ENCODE assay signal across 8 cellular contexts in genomic region chr3:53493997-53494791, GRCh38. TPM values are rescaled to one million over a fixed set of nuclear protein-coding genes. Genes with fewer than 3 reads are reported as not detected.
DNase-seq lines count a peak whose midpoint lies in the region; ATAC-seq and TF ChIP-seq lines count a peak whose summit lies in the region.

CACNA1D (plus strand) TSS chr3:53494611; CDS start chr3:53495167, 556 bp downstream.

- TF ChIP-seq CTCF in Peyer's patch (IDR thresholded peaks at IDR 0.05) = no peak
- TF ChIP-seq CTCF in endodermal cell (conservative IDR thresholded peaks at IDR 0.05) = peak; percentile 36
- no peak for TF ChIP-seq CTCF in uterus (IDR thresholded peaks at IDR 0.05)

- DNase-seq in activated T-cell treated with anti-CD3 and anti-CD28 coated beads, Interleukin-2, amount 50 U/mL, for 24 hours = peak; percentile 46
- DNase-seq in activated T-cell treated with anti-CD3 and anti-CD28 coated beads, Interleukin-2, amount 50 U/mL, for 1 hour = no peak
- DNase-seq in Peyer's patch = peak in 2 of 3 donors; percentile 81 to 87
- peak; percentile 93 for DNase-seq in endodermal cell
- DNase-seq in uterus = peak in 1 of 2 donors; percentile 21

- no peaks in the 10 kb centered on the region for H3K36me3 Mint-ChIP-seq in activated T-cell treated with anti-CD3 and anti-CD28 coated beads, Interleukin-2, amount 50 U/mL, for 24 hours (ENCODE audit: low read depth)
- no peaks in the 10 kb centered on the region for H3K36me3 Mint-ChIP-seq in endodermal cell (ENCODE audit: low read depth)

- peak within 1 kb of the TSS; percentile 35 to 87 (median 58) for H3K4me3 ChIP-seq in Peyer's patch
- peak within 1 kb of the TSS; percentile 71 for H3K4me3 ChIP-seq in endodermal cell (ENCODE audit: low read length)
- peak within 1 kb of the TSS; percentile 50 to 71 for H3K4me3 ChIP-seq in muscle layer of duodenum (ENCODE audit: low read depth in 1 of 2, low read length in 2 of 2)
- peak within 1 kb of the TSS; percentile 31 to 55 for H3K4me3 ChIP-seq in uterus

- H3K4me1 ChIP-seq in Peyer's patch (peaks cover 0 to 44% (median 12%) of the 10 kb centered on the region in 4 donors), endodermal cell (ENCODE audit: control insufficient read depth, insufficient read depth, low read length) (peaks cover 3% of the 10 kb centered on the region), muscle layer of duodenum (ENCODE audit: control insufficient read depth in 1 of 2, insufficient read depth in 2 of 2, low read length in 2 of 2) (peaks cover 0 to 41% of the 10 kb centered on the region in 2 donors), uterus (no peaks in the 10 kb centered on the region)

- peaks cover 70% of the 10 kb centered on the region for H3K27me3 Mint-ChIP-seq in activated T-cell treated with anti-CD3 and anti-CD28 coated beads, Interleukin-2, amount 50 U/mL, for 24 hours
- H3K27me3 Mint-ChIP-seq in endodermal cell (ENCODE audit: insufficient read depth) = peaks cover 63% of the 10 kb centered on the region

- H3K27me3 ChIP-seq in Peyer's patch = peaks cover 0 to 3% of the 10 kb centered on the region in 2 donors
- peaks cover 60% of the 10 kb centered on the region for H3K27me3 ChIP-seq in endodermal cell (ENCODE audit: control insufficient read depth, insufficient read depth, low read length, poor library complexity, severe bottlenecking)
- peaks cover 4% of the 10 kb centered on the region for H3K27me3 ChIP-seq in muscle layer of duodenum (ENCODE audit: low read depth, low read length)
- no peaks in the 10 kb centered on the region for H3K27me3 ChIP-seq in uterus

- no peaks in the 10 kb centered on the region for H3K9me3 Mint-ChIP-seq in activated T-cell treated with anti-CD3 and anti-CD28 coated beads, Interleukin-2, amount 50 U/mL, for 24 hours
- H3K9me3 Mint-ChIP-seq in endodermal cell = no peaks in the 10 kb centered on the region

- H3K4me3 Mint-ChIP-seq in activated T-cell treated with anti-CD3 and anti-CD28 coated beads, Interleukin-2, amount 50 U/mL, for 24 hours = peak within 1 kb of the TSS; percentile 37
- peak within 1 kb of the TSS; percentile 53 for H3K4me3 Mint-ChIP-seq in endodermal cell

- ATAC-seq in HG03442 (IDR thresholded peaks at IDR 0.05; ENCODE audit: unreplicated experiment) (no peak), GM18867 (IDR thresholded peaks at IDR 0.05; ENCODE audit: unreplicated experiment) (no peak)

- no peak within 1 kb of the TSS for H3K27ac Mint-ChIP-seq in activated T-cell treated with anti-CD3 and anti-CD28 coated beads, Interleukin-2, amount 50 U/mL, for 24 hours
- no peak within 1 kb of the TSS for H3K27ac Mint-ChIP-seq in endodermal cell

- peaks cover 13% of the 10 kb centered on the region for H3K4me1 Mint-ChIP-seq in activated T-cell treated with anti-CD3 and anti-CD28 coated beads, Interleukin-2, amount 50 U/mL, for 24 hours (ENCODE audit: low read depth)
- H3K4me1 Mint-ChIP-seq in endodermal cell = peaks cover 20% of the 10 kb centered on the region

- peak; percentile 11 to 57 for TF ChIP-seq POLR2A in Peyer's patch (IDR thresholded peaks at IDR 0.05)
- no peak for TF ChIP-seq POLR2A in uterus (IDR thresholded peaks at IDR 0.05)

- H3K9ac ChIP-seq in endodermal cell (ENCODE audit: extremely low read depth, low read length, poor library complexity, severe bottlenecking) = no peak within 1 kb of the TSS

- 0 to 7% methylated on average over 3 to 120 of the region's 120 CpGs for WGBS in endodermal cell (ENCODE audit: insufficient coverage in 1 of 2, insufficient read length in 1 of 2), 2 experiments

- H3K27ac ChIP-seq in Peyer's patch = peak within 1 kb of the TSS in 3 of 4 donors; percentile 55 to 86 (median 74)
- no peak within 1 kb of the TSS for H3K27ac ChIP-seq in endodermal cell (ENCODE audit: low read depth, low read length)
- H3K27ac ChIP-seq in muscle layer of duodenum (ENCODE audit: low read length) = peak within 1 kb of the TSS; percentile 6
- H3K27ac ChIP-seq in uterus = peak within 1 kb of the TSS; percentile 65 to 66

- H3K9me3 ChIP-seq in Peyer's patch (no peaks in the 10 kb centered on the region), endodermal cell (ENCODE audit: control insufficient read depth, low read length) (no peaks in the 10 kb centered on the region), muscle layer of duodenum (ENCODE audit: control insufficient read depth in 1 of 2, low read length in 2 of 2) (no peaks in the 10 kb centered on the region), uterus (no peaks in the 10 kb centered on the region)

- intact Hi-C loops in uterus (cut with DNase I; ENCODE audit: low total_unique reads) = no loop called here

- H3K36me3 ChIP-seq in Peyer's patch (no peaks in the 10 kb centered on the region), endodermal cell (ENCODE audit: control insufficient read depth, insufficient read depth, low read length) (no peaks in the 10 kb centered on the region), muscle layer of duodenum (ENCODE audit: control insufficient read depth in 1 of 2, insufficient read depth in 2 of 2, low read length in 2 of 2) (no peaks in the 10 kb centered on the region), uterus (no peaks in the 10 kb centered on the region)

RNA-seq across cellular contexts. Expression of gene CACNA1D, which starts in this region (rescaled TPM):
- total RNA-seq in Peyer's patch (100 to 1,000 TPM in 3 of 4 donors, 10 to 100 TPM in 1; 74.6 to 194 (median 105) TPM), endodermal cell (1 to 10 TPM; 2.2 to 3.8 TPM), uterus (10 to 100 TPM in 3 of 4 donors, under 1 TPM in 1; 0.88 to 97.5 (median 63.4) TPM)
- polyA plus RNA-seq in endodermal cell (2013, experiment 1 of 2) = 0.61 TPM
- polyA plus RNA-seq in endodermal cell (2013, experiment 2 of 2) = 0.79 TPM

Comparison
In these comparisons a context has a peak if more than half of its experiments do, and no peak if none do; other contexts are left out.
1. POLR2A ChIP-seq: peak in Peyer's patch (2 of 2); none in uterus (0 of 2).
2. Peak in every context shown above with its lines, with median percentiles within 50 percentile points of each other: H3K4me3 ChIP-seq.